Comparison of ENCODE assay signal across 11 cellular contexts in the genomic region with DNA sequence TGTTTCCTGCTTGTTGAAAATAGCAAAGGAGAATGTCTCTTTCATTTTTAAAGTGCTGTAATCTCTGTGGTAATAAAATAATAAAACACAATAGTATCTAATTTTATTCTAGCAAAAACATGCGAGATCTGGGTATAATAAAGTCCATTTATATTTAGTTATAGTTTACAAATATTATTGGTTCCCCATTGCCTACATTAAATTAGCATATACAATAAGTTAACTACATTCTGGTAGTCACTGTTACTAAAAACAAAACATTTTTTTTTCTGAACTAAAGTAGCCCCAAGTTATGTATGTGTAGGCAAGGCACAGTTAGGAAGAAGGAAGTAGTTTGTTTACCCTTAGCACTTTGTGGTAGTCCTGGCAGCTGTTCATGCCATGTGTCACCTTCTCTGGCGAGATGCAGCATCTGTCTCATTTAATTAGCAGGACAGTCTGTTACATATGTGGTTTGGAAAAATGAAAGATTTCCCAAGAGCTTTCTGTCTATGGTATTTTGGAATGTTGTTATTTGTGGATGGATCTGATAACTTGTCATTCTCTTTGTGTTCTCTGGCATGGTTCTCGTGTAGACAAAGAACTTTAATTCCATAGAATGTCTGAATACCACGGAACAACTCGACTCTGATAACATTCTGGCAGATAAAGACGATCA.
DNase-seq lines count a peak whose midpoint lies in the region; ATAC-seq and FAIRE-seq lines count a peak whose summit lies in the region.
"Had no signal": no experiment of that assay in that cellular context is flagged by ENCODE, and none has a peak within 500 bp of the region (broad histone marks: within the 10 kb centered on the region; RNA-seq: fewer than 3 reads in every experiment).

No MANE protein-coding gene starts in this region.

- H2AFZ ChIP-seq in trophoblast cell (ENCODE audit: insufficient read depth, low read length, poor library complexity) = no peak overlapping the region

- no peak overlapping the region for H4K91ac ChIP-seq in trophoblast cell (ENCODE audit: low read depth, low read length)

- H4K12ac ChIP-seq in trophoblast cell (ENCODE audit: low read depth, low read length) = no peak overlapping the region

- H3K9me3 ChIP-seq in trophoblast cell (ENCODE audit: insufficient read depth, low read depth, low read length) = no peaks in the 10 kb centered on the region
- H3K9me3 ChIP-seq: thoracic aorta had no signal

- no peak overlapping the region for H4K8ac ChIP-seq in trophoblast cell (ENCODE audit: low read depth, low read length)

- no peak overlapping the region for H2BK120ac ChIP-seq in trophoblast cell (ENCODE audit: insufficient read depth, low read length, poor library complexity)

- no peak overlapping the region for H3K9ac ChIP-seq in trophoblast cell (ENCODE audit: low read length)

- H3K4me3 ChIP-seq in trophoblast cell (ENCODE audit: low read depth, low read length) = no peak overlapping the region
- H3K4me3 ChIP-seq: thoracic aorta had no signal

- no peaks in the 10 kb centered on the region for H3K4me1 ChIP-seq in trophoblast cell (ENCODE audit: control insufficient read depth in 1 of 2, insufficient read depth in 2 of 2, low read length in 2 of 2)

- DNase-seq in NCI-H446 (lab: John Stamatoyannopoulos, UW) (peak; percentile 2 to 63), trophoblast cell (peak; percentile 83 to 95), RKO (ENCODE audit: low spot score) (no peak)
- DNase-seq: activated CD8-positive, alpha-beta T cell treated with anti-CD3 and anti-CD28 coated beads for 36 hours; stimulated activated CD4-positive, alpha-beta T cell treated with anti-CD3 and anti-CD28 coated beads, Interleukin-15, amount 100 ng/mL, for 24 hours had no signal

- H2BK5ac ChIP-seq in trophoblast cell (ENCODE audit: low read depth, low read length, poor library complexity) = no peak overlapping the region

- H3K23ac ChIP-seq in trophoblast cell (ENCODE audit: low read length) = no peak overlapping the region

- H3K4ac ChIP-seq in trophoblast cell (ENCODE audit: low read depth, low read length) = no peak overlapping the region

- H3K4me2 ChIP-seq in trophoblast cell (ENCODE audit: low read length) = no peak overlapping the region

- H3K36me3 ChIP-seq in trophoblast cell (ENCODE audit: control insufficient read depth in 1 of 2, insufficient read depth in 2 of 2, low read length in 2 of 2) = no peaks in the 10 kb centered on the region
- H3K36me3 ChIP-seq: thoracic aorta had no signal

- no peak overlapping the region for H3K14ac ChIP-seq in trophoblast cell (ENCODE audit: low read length)

- peak; percentile 15 for FAIRE-seq in endometrium (lab: Jason Lieb, UNC)

- H2BK12ac ChIP-seq in trophoblast cell (ENCODE audit: low read length) = no peak overlapping the region

- no peak overlapping the region for H3K18ac ChIP-seq in trophoblast cell (ENCODE audit: low read length)

- peak; percentile 77 for ATAC-seq in GM18868 (IDR thresholded peaks at IDR 0.05; ENCODE audit: unreplicated experiment)
- ATAC-seq in HG02852 (IDR thresholded peaks at IDR 0.05; ENCODE audit: unreplicated experiment) = no peak
- no peak for ATAC-seq in HG03378 (IDR thresholded peaks at IDR 0.05; ENCODE audit: unreplicated experiment)
- ATAC-seq in GM18861 (IDR thresholded peaks at IDR 0.05; ENCODE audit: unreplicated experiment) = no peak
- ATAC-seq: activated CD8-positive, alpha-beta T cell treated with anti-CD3 and anti-CD28 coated beads for 36 hours had no signal

- H2AK5ac ChIP-seq in trophoblast cell (ENCODE audit: low read length) = no peak overlapping the region

- H3K79me1 ChIP-seq in trophoblast cell (ENCODE audit: low read length) = no peaks in the 10 kb centered on the region

- no CpG with 5 or more reads among the region's 6 CpGs for WGBS in trophoblast cell (ENCODE audit: extremely low coverage, insufficient coverage, insufficient read length)

- H3K79me2 ChIP-seq in trophoblast cell (ENCODE audit: control insufficient read depth, insufficient read depth, low read length, poor library complexity) = no peaks in the 10 kb centered on the region

- H3K27ac ChIP-seq in trophoblast cell (ENCODE audit: low read depth, low read length) = no peak overlapping the region
- H3K27ac ChIP-seq: thoracic aorta had no signal

- H3K27me3 ChIP-seq in trophoblast cell (ENCODE audit: insufficient read depth, low read length) = no peaks in the 10 kb centered on the region
